Comparison of ENCODE assay signal across 20 cellular contexts in genomic region chr7:132480534-132480933, GRCh38.
DNase-seq lines count a peak whose midpoint lies in the region; ATAC-seq and TF ChIP-seq lines count a peak whose summit lies in the region.
"Had no signal": no experiment of that assay in that cellular context is flagged by ENCODE, and none has a peak within 500 bp of the region (broad histone marks: within the 10 kb centered on the region; RNA-seq: fewer than 3 reads in every experiment).

No MANE protein-coding gene starts in this region.

- H3K23ac ChIP-seq in mesenchymal stem cell (ENCODE audit: low read length in 2 of 2) = no peak overlapping the region

- H2AFZ ChIP-seq in mesenchymal stem cell (ENCODE audit: low read depth, low read length) = no peak overlapping the region
- H2AFZ ChIP-seq: PC-9 had no signal

- H3K18ac ChIP-seq in mesenchymal stem cell (ENCODE audit: low read depth in 1 of 2, low read length in 2 of 2) = no peak overlapping the region

- WGBS in mesenchymal stem cell = 77% methylated on average over 9 of the region's 9 CpGs
- 52 to 90% methylated on average over 1 to 9 of the region's 9 CpGs for WGBS in transverse colon (ENCODE audit: low coverage in 1 of 2), 2 donors

- H3K9ac ChIP-seq in mesenchymal stem cell (ENCODE audit: low read length) = peak overlapping the region; percentile 40

- H3K4me3 ChIP-seq in mesenchymal stem cell (ENCODE audit: insufficient read depth in 1 of 2, low read depth in 1 of 2, low read length in 2 of 2) (peak overlapping the region in 1 of 2 experiments; percentile 50), transverse colon (no peak overlapping the region)
- H3K4me3 ChIP-seq: PC-9, SJCRH30, vagina had no signal

- in situ Hi-C loops in transverse colon (cut with MboI; ENCODE audit: low pct_ligation_motif_present in 1 of 4, low pct_unique_long_range_greater_than_20kb in 1 of 4, low sequenced_read_pairs in 3 of 4) = no loop called here

- H2BK5ac ChIP-seq in mesenchymal stem cell (ENCODE audit: low read depth, low read length, poor library complexity, severe bottlenecking) = no peak overlapping the region

- H3K36me3 ChIP-seq in mesenchymal stem cell (ENCODE audit: control insufficient read depth in 1 of 2, insufficient read depth in 2 of 2, low read depth in 1 of 2, low read length in 2 of 2) (no peaks in the 10 kb centered on the region), transverse colon (no peaks in the 10 kb centered on the region)
- H3K36me3 ChIP-seq: SJCRH30, vagina had no signal

- H2BK12ac ChIP-seq in mesenchymal stem cell (ENCODE audit: low read length in 2 of 2) = no peak overlapping the region

- H3K4me2 ChIP-seq in mesenchymal stem cell (ENCODE audit: low read length, poor library complexity, severe bottlenecking) = no peak overlapping the region
- H3K4me2 ChIP-seq: PC-9 had no signal

- H3K27ac ChIP-seq in mesenchymal stem cell (ENCODE audit: low read length, poor library complexity, severe bottlenecking) (no peak overlapping the region), substantia nigra (ENCODE audit: low read depth, low read length, poor library complexity, severe bottlenecking) (no peak overlapping the region), transverse colon (no peak overlapping the region)
- H3K27ac ChIP-seq: C4-2B, foreskin keratinocyte, PC-9, SJCRH30, vagina, VCaP had no signal

- H3K4me1 ChIP-seq in mesenchymal stem cell (ENCODE audit: control insufficient read depth, insufficient read depth, low read depth, low read length) = no peaks in the 10 kb centered on the region
- peaks cover 3 to 9% (median 3%) of the 10 kb centered on the region in 4 donors for H3K4me1 ChIP-seq in transverse colon
- H3K4me1 ChIP-seq: foreskin keratinocyte, SJCRH30, vagina had no signal

- H3K4ac ChIP-seq in mesenchymal stem cell (ENCODE audit: low read depth in 1 of 2, low read length in 2 of 2) = no peak overlapping the region

- H3K14ac ChIP-seq in mesenchymal stem cell (ENCODE audit: low read length in 2 of 2) = no peak overlapping the region

- peak; percentile 84 for DNase-seq in DMS79 treated with DMSO at 0.1 percent for 48 hours (lab: John Stamatoyannopoulos, UW)
- DNase-seq in Right ventricle myocardium inferior (ENCODE audit: missing footprints) = peak; percentile 85
- DNase-seq in mesenchymal stem cell = no peak
- peak in 26 of 49 donors; percentile 2 to 63 (median 22) for DNase-seq in substantia nigra (lab: John Stamatoyannopoulos, UW)
- no peak for DNase-seq in transverse colon
- DNase-seq in dermis blood vessel endothelial cell = no peak
- DNase-seq in activated CD8-positive, alpha-beta memory T cell treated with anti-CD3 and anti-CD28 coated beads for 24 hours = no peak
- no peak for DNase-seq in NCI-H1694 (lab: John Stamatoyannopoulos, UW)
- DNase-seq: activated effector memory CD4-positive, alpha-beta T cell treated with anti-CD3 and anti-CD28 coated beads, Interleukin-2, amount 50 U/mL, for 16 hours; foreskin keratinocyte; GDM1; IMR-90; natural killer cell; PC-9; SJCRH30; small intestine; stimulated activated naive CD8-positive, alpha-beta T cell treated with anti-CD3 and anti-CD28 coated beads, Interleukin-15, amount 100 ng/mL, for 72 hours had no signal

- no peak overlapping the region for H2BK15ac ChIP-seq in mesenchymal stem cell (ENCODE audit: low read depth, poor library complexity, severe bottlenecking)

- H4K91ac ChIP-seq in mesenchymal stem cell (ENCODE audit: low read length) = no peak overlapping the region

- TF ChIP-seq POLR2A in transverse colon (IDR thresholded peaks at IDR 0.05) = no peak

- no peak overlapping the region for H2AK5ac ChIP-seq in mesenchymal stem cell (ENCODE audit: low read length, severe bottlenecking)

- no peak overlapping the region for H2BK120ac ChIP-seq in mesenchymal stem cell (ENCODE audit: low read depth, low read length)

- H3K9me3 ChIP-seq in mesenchymal stem cell (ENCODE audit: control insufficient read depth, low read length) = no peaks in the 10 kb centered on the region
- H3K9me3 ChIP-seq in transverse colon = no peaks in the 10 kb centered on the region
- H3K9me3 ChIP-seq: SJCRH30, vagina had no signal

- H3K27me3 ChIP-seq in mesenchymal stem cell (ENCODE audit: control insufficient read depth in 1 of 2, insufficient read depth in 1 of 2, low read length in 2 of 2) = peaks cover 0 to 14% of the 10 kb centered on the region in 2 experiments
- peaks cover 9% of the 10 kb centered on the region for H3K27me3 ChIP-seq in transverse colon
- H3K27me3 ChIP-seq: SJCRH30, vagina had no signal

- intact Hi-C loops in Right ventricle myocardium inferior (cut with DNase I) (no loop called here), transverse colon (cut with DNase I; ENCODE audit: low total_unique reads) (no loop called here)

- peak; percentile 90 for ATAC-seq in Right ventricle myocardium inferior
- ATAC-seq: foreskin keratinocyte; natural killer cell; stimulated activated naive CD8-positive, alpha-beta T cell treated with anti-CD3 and anti-CD28 coated beads, Interleukin-15, amount 100 ng/mL, for 72 hours had no signal

- no peak overlapping the region for H4K8ac ChIP-seq in mesenchymal stem cell (ENCODE audit: low read length)

- no peak for TF ChIP-seq CTCF in transverse colon (IDR thresholded peaks at IDR 0.05)

- no peak for TF ChIP-seq EP300 in transverse colon (IDR thresholded peaks at IDR 0.05; ENCODE audit: low read depth)

- no peaks in the 10 kb centered on the region for H3K79me1 ChIP-seq in mesenchymal stem cell (replicated peaks; ENCODE audit: low read length, poor library complexity, severe bottlenecking)

Comparison
In these comparisons a context has a peak if more than half of its experiments do, and no peak if none do; other contexts are left out.
1. DNase-seq: peak in DMS79 treated with DMSO at 0.1 percent for 48 hours (single experiment), Right ventricle myocardium inferior (single experiment) and substantia nigra (26 of 49); none in mesenchymal stem cell (single experiment), transverse colon (single experiment), dermis blood vessel endothelial cell (single experiment), activated CD8-positive, alpha-beta memory T cell treated with anti-CD3 and anti-CD28 coated beads for 24 hours (single experiment) and NCI-H1694 (single experiment).